17 cellular contexts compared by ENCODE assay signal in genomic region chr2:100878000-100878786, GRCh38. TPM values are rescaled to one million over a fixed set of nuclear protein-coding genes. Genes with fewer than 3 reads are reported as not detected.
DNase-seq lines count a peak whose midpoint lies in the region; ATAC-seq, FAIRE-seq and TF ChIP-seq lines count a peak whose summit lies in the region.
"Had no signal": no experiment of that assay in that cellular context is flagged by ENCODE, and none has a peak within 500 bp of the region (broad histone marks: within the 10 kb centered on the region; RNA-seq: fewer than 3 reads in every experiment).

No MANE protein-coding gene starts in this region.

- no peak for FAIRE-seq in frontal cortex (lab: Jason Lieb, UNC)

- no peaks in the 10 kb centered on the region for H3K9me3 Mint-ChIP-seq in HFFc6
- H3K9me3 Mint-ChIP-seq: central memory CD8-positive, alpha-beta T cell; naive thymus-derived CD4-positive, alpha-beta T cell had no signal

- intact Hi-C loops in right cardiac atrium (cut with DNase I), result no loop called here

- ATAC-seq in right cardiac atrium, result peak; percentile 45 to 50
- ATAC-seq: activated CD8-positive, alpha-beta T cell treated with anti-CD3 and anti-CD28 coated beads, Interleukin-2, amount 10 ng/mL, durations not matched to agents 7 days and 5 days; naive thymus-derived CD4-positive, alpha-beta T cell had no signal

- no peaks in the 10 kb centered on the region for H3K27me3 Mint-ChIP-seq in HFFc6 (ENCODE audit: insufficient read depth)
- H3K27me3 Mint-ChIP-seq: naive thymus-derived CD4-positive, alpha-beta T cell had no signal

- no peaks in the 10 kb centered on the region for H3K36me3 Mint-ChIP-seq in HFFc6 (ENCODE audit: low read depth)
- H3K36me3 Mint-ChIP-seq: naive thymus-derived CD4-positive, alpha-beta T cell had no signal

- peak overlapping the region; percentile 21 for H3K4me2 ChIP-seq in skeletal muscle satellite cell (ENCODE audit: low read length)

- H3K4me3 Mint-ChIP-seq in HFFc6, result no peak overlapping the region
- H3K4me3 Mint-ChIP-seq: activated CD8-positive, alpha-beta T cell treated with anti-CD3 and anti-CD28 coated beads, Interleukin-2, amount 10 ng/mL, durations not matched to agents 7 days and 5 days; central memory CD8-positive, alpha-beta T cell had no signal

- H3K27ac ChIP-seq in brain microvascular endothelial cell (peak overlapping the region; percentile 53), right cardiac atrium (ENCODE audit: low read length) (peak overlapping the region; percentile 53), WERI-Rb-1 (no peak overlapping the region)
- H3K27ac ChIP-seq: spleen, suprapubic skin had no signal

- H3K9ac ChIP-seq in skeletal muscle satellite cell (ENCODE audit: low read depth, low read length), result no peak overlapping the region

- H3K4me3 ChIP-seq in brain microvascular endothelial cell (ENCODE audit: low read depth, low read length) (no peak overlapping the region), right cardiac atrium (ENCODE audit: low read length) (no peak overlapping the region), skeletal muscle satellite cell (ENCODE audit: low read length) (no peak overlapping the region), WERI-Rb-1 (ENCODE audit: low read depth, low read length) (no peak overlapping the region)
- H3K4me3 ChIP-seq: spleen, suprapubic skin had no signal

- peak overlapping the region; percentile 13; the same call in 1 of the 2 replicates for H3K27ac Mint-ChIP-seq in HFFc6
- H3K27ac Mint-ChIP-seq: activated CD8-positive, alpha-beta T cell treated with anti-CD3 and anti-CD28 coated beads, Interleukin-2, amount 10 ng/mL, durations not matched to agents 7 days and 5 days had no signal

- peaks cover 37% of the 10 kb centered on the region for H3K4me1 Mint-ChIP-seq in HFFc6 (ENCODE audit: low read depth)
- H3K4me1 Mint-ChIP-seq: central memory CD8-positive, alpha-beta T cell had no signal

- H3K27me3 ChIP-seq in brain microvascular endothelial cell (replicated peaks) (no peaks in the 10 kb centered on the region), right cardiac atrium (ENCODE audit: control insufficient read depth, insufficient read depth) (no peaks in the 10 kb centered on the region), skeletal muscle satellite cell (ENCODE audit: control insufficient read depth, insufficient read depth, low read length) (no peaks in the 10 kb centered on the region), WERI-Rb-1 (ENCODE audit: insufficient read depth, low read depth, severe bottlenecking) (peaks cover 7% of the 10 kb centered on the region)
- H3K27me3 ChIP-seq: BE2C, suprapubic skin had no signal

- DNase-seq in HFFc6 (no peak), brain microvascular endothelial cell (no peak), right cardiac atrium (peak; percentile 50 to 66 (median 58)), WERI-Rb-1 (no peak), frontal cortex (ENCODE audit: low spot score in 2 of 2) (no peak), KG1 (lab: John Stamatoyannopoulos, UW) (no peak)
- no peak for DNase-seq in activated CD4-positive, alpha-beta T cell treated with anti-CD3 and anti-CD28 coated beads, Interleukin-2, amount 50 U/mL, for 1 hour
- DNase-seq: activated CD8-positive, alpha-beta T cell treated with anti-CD3 and anti-CD28 coated beads, Interleukin-2, amount 10 ng/mL, durations not matched to agents 7 days and 5 days; activated gamma-delta T cell treated with Interleukin-2 at 50 U/mL for 16 hours; BE2C; NCI-H2081 treated with DMSO at 0.1 percent for 48 hours; NCI-H748 treated with DMSO at 0.1 percent for 48 hours; spleen had no signal

- TF ChIP-seq CTCF in HFFc6 (IDR thresholded peaks at IDR 0.05), result no peak
- no peak for TF ChIP-seq CTCF in brain microvascular endothelial cell (IDR thresholded peaks at IDR 0.05; ENCODE audit: low read depth, low read length, missing control alignments)
- TF ChIP-seq CTCF in WERI-Rb-1 (IDR thresholded peaks at IDR 0.05; ENCODE audit: low read depth, low read length), result no peak

- H3K4me1 ChIP-seq in right cardiac atrium (ENCODE audit: control insufficient read depth, insufficient read depth, low read length) (peaks cover 14% of the 10 kb centered on the region), skeletal muscle satellite cell (ENCODE audit: control insufficient read depth, insufficient read depth, low read length) (peaks cover 18% of the 10 kb centered on the region)
- H3K4me1 ChIP-seq: BE2C, suprapubic skin had no signal

- 44% methylated on average over 15 of the region's 15 CpGs for WGBS in right cardiac atrium

- no peaks in the 10 kb centered on the region for H3K9me3 ChIP-seq in right cardiac atrium (ENCODE audit: control insufficient read depth, low read length)
- no peaks in the 10 kb centered on the region for H3K9me3 ChIP-seq in skeletal muscle satellite cell (replicated peaks; ENCODE audit: low read length)
- H3K9me3 ChIP-seq in WERI-Rb-1 (ENCODE audit: severe bottlenecking), result no peaks in the 10 kb centered on the region
- H3K9me3 ChIP-seq: BE2C, suprapubic skin had no signal

- no peaks in the 10 kb centered on the region for H3K36me3 ChIP-seq in brain microvascular endothelial cell (replicated peaks)
- no peaks in the 10 kb centered on the region for H3K36me3 ChIP-seq in skeletal muscle satellite cell (ENCODE audit: insufficient read depth, low read length)
- no peaks in the 10 kb centered on the region for H3K36me3 ChIP-seq in WERI-Rb-1
- H3K36me3 ChIP-seq: BE2C, spleen, suprapubic skin had no signal

- in situ Hi-C loops in brain microvascular endothelial cell (cut with HindIII; ENCODE audit: low pct_ligation_motif_present, low sequenced_read_pairs), result no loop called here

RNA-seq across cellular contexts. Expression of gene NPAS2, which starts 58.3 kb away (rescaled TPM):
- 10 to 100 TPM in 2 of 6 experiments, 1 to 10 TPM in 4; 8.8 to 14.7 (median 9.3) TPM for total RNA-seq in HFFc6 (2021; fragmentation: NEBNext Ultra II Directional; extraction: Animal tissue kit (Norgen Biotek cat#: 25700))
- total RNA-seq in right cardiac atrium (10 to 100 TPM; 39.1 to 53.4 (median 43.3) TPM), frontal cortex (6.5 TPM)
- polyA plus RNA-seq in right cardiac atrium, result 36.8 TPM
- total RNA-seq in skeletal muscle satellite cell (2012; rRNA removed), result 7.4 and 8.9 TPM in 2 replicates

Comparison
In these comparisons a context has a peak if more than half of its experiments do, and no peak if none do; other contexts are left out.
1. DNase-seq: peak in right cardiac atrium (3 of 3); none in HFFc6 (single experiment), brain microvascular endothelial cell (single experiment), WERI-Rb-1 (single experiment), activated CD4-positive, alpha-beta T cell treated with anti-CD3 and anti-CD28 coated beads, Interleukin-2, amount 50 U/mL, for 1 hour (single experiment), frontal cortex (0 of 2) and KG1 (single experiment).